In the genomic region with DNA sequence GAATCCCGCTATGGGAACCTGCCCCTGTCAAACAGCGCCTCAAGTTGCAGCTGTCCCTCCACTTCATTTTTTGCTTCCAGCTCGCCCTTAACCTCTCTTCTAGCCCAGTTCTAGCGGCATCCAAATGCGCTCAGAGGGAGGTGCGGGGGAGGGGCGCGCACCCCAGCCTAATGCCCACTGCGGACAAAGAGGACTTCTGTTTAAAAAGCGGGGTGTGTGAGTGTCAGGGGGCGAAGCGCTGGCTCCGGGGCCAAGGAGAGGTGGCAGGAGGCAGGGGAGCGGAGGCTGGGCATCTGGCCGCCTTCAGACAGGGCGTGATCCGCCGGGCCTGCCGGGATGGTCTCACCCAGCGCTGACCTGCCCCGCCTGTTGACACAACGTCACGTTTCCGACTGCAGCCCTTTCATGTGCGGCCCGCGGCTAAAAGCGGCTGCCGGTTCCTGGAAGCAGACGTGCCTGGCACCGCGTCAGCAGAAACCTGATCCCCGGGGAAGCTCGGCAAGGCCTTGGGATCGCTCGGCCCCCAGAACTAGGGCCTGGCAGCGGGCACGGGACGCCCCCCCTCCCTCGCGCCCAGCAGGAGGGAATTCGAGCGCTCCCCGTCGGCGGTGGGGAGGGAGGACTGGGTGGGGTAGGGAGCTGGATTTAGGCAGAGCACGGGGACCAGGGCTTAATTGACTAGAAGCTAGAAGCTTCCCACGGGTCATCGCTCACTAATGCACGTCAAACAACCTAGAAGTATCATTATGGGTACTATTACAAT, we compare ENCODE assay signal across 8 cellular contexts. TPM values are rescaled to one million over a fixed set of nuclear protein-coding genes. Genes with fewer than 3 reads are reported as not detected.
DNase-seq lines count a peak whose midpoint lies in the region; ATAC-seq and TF ChIP-seq lines count a peak whose summit lies in the region.

No MANE protein-coding gene starts in this region.

- H3K9me3 Mint-ChIP-seq in IgD-negative memory B cell: no peaks in the 10 kb centered on the region
- H3K9me3 Mint-ChIP-seq in neural progenitor cell: no peaks in the 10 kb centered on the region

- no peak for TF ChIP-seq CTCF in DOHH2 (IDR thresholded peaks at IDR 0.05; ENCODE audit: low read depth, low read length, poor library complexity, severe bottlenecking)
- TF ChIP-seq CTCF in foreskin fibroblast (IDR thresholded peaks at IDR 0.05; ENCODE audit: low read depth, low read length): no peak
- no peak for TF ChIP-seq CTCF in neural progenitor cell (IDR thresholded peaks at IDR 0.05)

- H3K4me3 ChIP-seq in DOHH2 (ENCODE audit: low read length) (peak overlapping the region; percentile 65), foreskin fibroblast (ENCODE audit: low read depth in 1 of 2, low read length in 2 of 2) (peak overlapping the region; percentile 36 to 42), neural progenitor cell (peak overlapping the region; percentile 42)

- H2AFZ ChIP-seq in neural progenitor cell (replicated peaks): peak overlapping the region; percentile 22

- peaks cover 8% of the 10 kb centered on the region; the same call in 1 of the 2 replicates for H3K36me3 ChIP-seq in DOHH2 (ENCODE audit: control insufficient read depth, low read length)
- H3K36me3 ChIP-seq in neural progenitor cell: no peaks in the 10 kb centered on the region

- H3K4me2 ChIP-seq in DOHH2 (ENCODE audit: low read length): peak overlapping the region; percentile 87
- peak overlapping the region; percentile 70 for H3K4me2 ChIP-seq in neural progenitor cell

- H3K36me3 Mint-ChIP-seq in IgD-negative memory B cell (peaks cover 2% of the 10 kb centered on the region), neural progenitor cell (peaks cover 10% of the 10 kb centered on the region)

- H3F3A ChIP-seq in DOHH2 (ENCODE audit: control insufficient read depth, insufficient read depth): peaks cover 10% of the 10 kb centered on the region
- peaks cover 26% of the 10 kb centered on the region for H3F3A ChIP-seq in neural progenitor cell (ENCODE audit: low read depth)

- H3K4me1 ChIP-seq in DOHH2 (ENCODE audit: control insufficient read depth, low read length) (peaks cover 31% of the 10 kb centered on the region), neural progenitor cell (peaks cover 5% of the 10 kb centered on the region)

- H3K9me3 ChIP-seq in DOHH2 (ENCODE audit: control insufficient read depth, insufficient read depth, low read length) (no peaks in the 10 kb centered on the region), neural progenitor cell (ENCODE audit: low read depth) (no peaks in the 10 kb centered on the region)

- peak; percentile 99 for DNase-seq in RPMI7951 (ENCODE audit: low read depth)
- DNase-seq in activated gamma-delta T cell treated with anti-CD3 and anti-CD28 coated beads, Interleukin-2, amount 50 U/mL, for 16 hours (ENCODE audit: low read depth): peak; percentile 59
- DNase-seq in foreskin fibroblast: peak; percentile 97 to 98
- DNase-seq in neural progenitor cell (ENCODE audit: low spot score): peak; percentile 96
- DNase-seq in substantia nigra (lab: John Stamatoyannopoulos, UW): peak in 46 of 49 donors; percentile 13 to 95 (median 65)

- peak overlapping the region; percentile 77 to 94 (median 88) for H3K4me3 Mint-ChIP-seq in IgD-negative memory B cell
- peak overlapping the region; percentile 77 for H3K4me3 Mint-ChIP-seq in neural progenitor cell

- H3K9me2 ChIP-seq in DOHH2 (replicated peaks; ENCODE audit: control insufficient read depth, low read length): no peaks in the 10 kb centered on the region

- ATAC-seq in GM21576 (IDR thresholded peaks at IDR 0.05; ENCODE audit: unreplicated experiment): peak; percentile 58

- H3K9ac ChIP-seq in neural progenitor cell: no peak overlapping the region

- H3K27ac Mint-ChIP-seq in IgD-negative memory B cell (peak overlapping the region; percentile 84 to 99 (median 96)), neural progenitor cell (no peak overlapping the region)

- H3K4me1 Mint-ChIP-seq in IgD-negative memory B cell: peaks cover 42 to 56% (median 43%) of the 10 kb centered on the region in 3 donors
- H3K4me1 Mint-ChIP-seq in neural progenitor cell: peaks cover 39% of the 10 kb centered on the region

- H4K20me1 ChIP-seq in DOHH2 (ENCODE audit: control insufficient read depth, insufficient read depth, low read depth, low read length) (0 out of 2 replicates have a peak, but pooled peaks cover 4% of the 10 kb centered on the region), neural progenitor cell (ENCODE audit: low read depth) (no peaks in the 10 kb centered on the region)

- H3K27ac ChIP-seq in DOHH2 (ENCODE audit: low read depth, low read length) (no peak overlapping the region), neural progenitor cell (no peak overlapping the region), substantia nigra (ENCODE audit: low read depth, low read length, poor library complexity, severe bottlenecking) (peak overlapping the region; percentile 77)

- H3K79me2 ChIP-seq in DOHH2 (ENCODE audit: control insufficient read depth, low read length) (no peaks in the 10 kb centered on the region), neural progenitor cell (ENCODE audit: low read depth) (no peaks in the 10 kb centered on the region)

- H3K27me3 Mint-ChIP-seq in IgD-negative memory B cell (no peaks in the 10 kb centered on the region), neural progenitor cell (ENCODE audit: insufficient read depth, low read depth) (peaks cover 5% of the 10 kb centered on the region)

- H3K27me3 ChIP-seq in DOHH2 (ENCODE audit: control insufficient read depth, low read length) (peaks cover 64% of the 10 kb centered on the region), neural progenitor cell (peaks cover 60% of the 10 kb centered on the region)

RNA-seq across cellular contexts. Expression of a gene that starts 7.6 kb away (rescaled TPM):
- polyA plus RNA-seq in IgD-negative memory B cell: 11.1 TPM
- total RNA-seq in RPMI7951 (2014; rRNA removed; shearing (Covaris generic)): 43.2 and 62.8 TPM in 2 replicates
- total RNA-seq in neural progenitor cell (ENCODE audit: low replicate concordance): 0.34 and 0.50 TPM in 2 replicates

Comparison
In these comparisons a context has a peak if more than half of its experiments do, and no peak if none do; other contexts are left out.
1. RNA of a gene that starts 7.6 kb away (total RNA-seq): 43.2 to 62.8 TPM in RPMI7951; 0.34 to 0.50 TPM in neural progenitor cell; every median in the first group is over 10 times any median in the second.
2. Peak in every context shown above with its lines, with median percentiles within 50 percentile points of each other: H3K4me3 ChIP-seq and DNase-seq.